8 cellular contexts compared by ENCODE assay signal in the genomic region with DNA sequence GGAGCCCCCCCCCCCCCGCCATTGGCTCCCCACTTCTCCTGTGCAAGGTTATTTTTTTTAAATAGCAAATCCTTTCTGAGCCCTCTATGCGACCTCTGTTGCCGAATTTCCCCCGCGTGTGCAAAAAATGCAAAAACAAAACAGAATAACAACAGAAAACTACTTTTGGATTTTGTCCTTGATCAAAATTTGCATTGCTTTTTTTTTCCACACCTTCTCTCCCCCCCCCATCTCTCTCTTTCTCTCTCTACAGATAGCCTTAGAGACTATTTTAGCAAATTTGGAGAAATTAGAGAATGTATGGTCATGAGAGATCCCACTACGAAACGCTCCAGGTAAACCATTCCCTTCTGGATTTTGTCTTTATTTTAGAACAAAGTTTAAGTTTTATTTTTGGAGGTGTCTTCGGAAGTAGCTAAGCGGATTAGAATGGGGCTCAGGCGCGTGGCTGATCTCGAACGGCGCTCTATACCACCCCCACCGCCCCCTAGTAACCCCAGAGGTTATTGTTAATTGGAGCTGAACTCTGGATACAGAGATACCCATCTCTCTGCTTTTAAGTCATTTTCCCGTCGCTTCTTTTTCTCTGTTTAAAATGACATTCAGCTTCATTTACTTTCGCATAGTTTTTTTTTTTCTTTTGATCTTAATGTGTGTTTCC. TPM values are rescaled to one million over a fixed set of nuclear protein-coding genes. Genes with fewer than 3 reads are reported as not detected.
A peak's percentile ranks its signal among the peaks of the same experiment; 100 is the strongest.
DNase-seq lines count a peak whose midpoint lies in the region; ATAC-seq, FAIRE-seq and TF ChIP-seq lines count a peak whose summit lies in the region.

No MANE protein-coding gene starts in this region.

- peak overlapping the region; percentile 85 to 99 (median 97) for H3K4me3 ChIP-seq in endothelial cell of umbilical vein (replicated peaks in 1 of 3; ENCODE audit: insufficient read depth in 1 of 3, low read depth in 1 of 3, low read length in 3 of 3)
- peak overlapping the region; percentile 95 for H3K4me3 ChIP-seq in ovary

- FAIRE-seq in endothelial cell of umbilical vein (lab: Jason Lieb, UNC) = no peak

- intact Hi-C loops in endothelial cell of umbilical vein (cut with micrococcal nuclease) (loop anchor here (1.0 to 5.0 kb wide), 7 partner anchors 100 to 740 kb away; no protein-coding TSS in a partner anchor), ovary (cut with DNase I) (loop anchor here in 1 of 4 donors (10.0 kb wide), 1 partner anchor 417 kb away; no protein-coding TSS in a partner anchor)

- H3K9me3 ChIP-seq in endothelial cell of umbilical vein (replicated peaks; ENCODE audit: control insufficient read depth, insufficient read depth, low read length) (no peaks in the 10 kb centered on the region), ovary (no peaks in the 10 kb centered on the region)

- no peaks in the 10 kb centered on the region for H3K9me1 ChIP-seq in endothelial cell of umbilical vein (replicated peaks; ENCODE audit: control insufficient read depth, extremely low read depth, insufficient read depth, low read length)

- TF ChIP-seq POLR2A in endothelial cell of umbilical vein (IDR thresholded peaks at IDR 0.05; ENCODE audit: low read depth, low read length) (no peak), ovary (IDR thresholded peaks at IDR 0.05) (no peak)

- peak overlapping the region; percentile 100 for H3K4me2 ChIP-seq in endothelial cell of umbilical vein (ENCODE audit: insufficient read depth, low read length)

- DNase-seq in activated naive CD4-positive, alpha-beta T cell treated with Interleukin-2 at 50 U/mL for 16 hours = peak; percentile 24
- DNase-seq in activated naive CD4-positive, alpha-beta T cell (lab: John Stamatoyannopoulos, UW) = no peak
- DNase-seq in T-helper 1 cell (peak in 3 of 5 donors; percentile 10 to 26 (median 24)), endothelial cell of umbilical vein (ENCODE audit: low read depth, low spot score) (peak; percentile 14), ovary (no peak), anterior cingulate cortex (lab: John Stamatoyannopoulos, UW) (no peak)

- peaks cover 0 to 2% of the 10 kb centered on the region in 2 experiments for H3K27me3 ChIP-seq in endothelial cell of umbilical vein (ENCODE audit: control insufficient read depth in 2 of 2, insufficient read depth in 2 of 2, low read length in 2 of 2)
- H3K27me3 ChIP-seq in ovary = no peaks in the 10 kb centered on the region

- TF ChIP-seq CTCF in endothelial cell of umbilical vein (IDR thresholded peaks at IDR 0.05; ENCODE audit: extremely low read depth in 1 of 2, insufficient read depth in 1 of 2, low read depth in 1 of 2, low read length in 2 of 2) (no peak), ovary (IDR thresholded peaks at IDR 0.05) (no peak)

- H3K27ac ChIP-seq in endothelial cell of umbilical vein (ENCODE audit: insufficient read depth, low read depth, low read length) = peak overlapping the region; percentile 21
- peak overlapping the region; percentile 99 to 100 for H3K27ac ChIP-seq in ovary

- peak overlapping the region; percentile 71 for H3K9ac ChIP-seq in endothelial cell of umbilical vein (replicated peaks; ENCODE audit: extremely low read depth, insufficient read depth, low read length)

- peak overlapping the region; percentile 50 for H2AFZ ChIP-seq in endothelial cell of umbilical vein (ENCODE audit: low read depth, low read length)

- TF ChIP-seq EP300 in ovary (IDR thresholded peaks at IDR 0.05) = no peak

- BruUV-seq in endothelial cell of umbilical vein (replicated peaks; lab: Mats Ljungman, UMichigan) = TSS peak; percentile 31

- ATAC-seq in GM21423 (IDR thresholded peaks at IDR 0.05; ENCODE audit: unreplicated experiment) = no peak
- no peak for ATAC-seq in HG02759 (IDR thresholded peaks at IDR 0.05; ENCODE audit: unreplicated experiment)

- H4K20me1 ChIP-seq in endothelial cell of umbilical vein (replicated peaks; ENCODE audit: control insufficient read depth, extremely low read depth, insufficient read depth, low read length) = no peaks in the 10 kb centered on the region

- no peaks in the 10 kb centered on the region for H3K79me2 ChIP-seq in endothelial cell of umbilical vein (ENCODE audit: control insufficient read depth, insufficient read depth, low read length)

- H3K4me1 ChIP-seq in endothelial cell of umbilical vein (ENCODE audit: control insufficient read depth, extremely low read depth, insufficient read depth, low read length) (peaks cover 12% of the 10 kb centered on the region), ovary (ENCODE audit: insufficient read depth) (peaks cover 11% of the 10 kb centered on the region)

- dilution Hi-C loops in endothelial cell of umbilical vein (cut with MboI; ENCODE audit: extremely low pct_ligation_motif_present, low sequenced_read_pairs) = no loop called here

- POLR2A ChIA-PET in endothelial cell of umbilical vein (lab: Charles Lee) = no interaction called here

- CTCF ChIA-PET in endothelial cell of umbilical vein (lab: Charles Lee) = interaction anchor here (0.6 to 3.8 kb wide), 8 partner anchors 14 to 952 kb away, joined by 3 to 62 read pairs (median 6); no protein-coding TSS in a partner anchor

- 0 to 2% (median 1%) methylated on average over 18 of the region's 18 CpGs for WGBS in ovary, 3 donors

- H3K36me3 ChIP-seq in endothelial cell of umbilical vein (ENCODE audit: control insufficient read depth in 2 of 2, extremely low read depth in 1 of 2, insufficient read depth in 2 of 2, low read length in 2 of 2) (peaks cover 0 to 7% of the 10 kb centered on the region in 2 experiments), ovary (no peaks in the 10 kb centered on the region)

TF ChIP-seq in endothelial cell of umbilical vein, 7 proteins besides CTCF, POLR2A, EP300 and RAD21:
- TF ChIP-seq GATA2 (IDR thresholded peaks at IDR 0.05; ENCODE audit: insufficient read depth, insufficient read length, low read depth, low read length) = no peak
- TF ChIP-seq MYC (IDR thresholded peaks at IDR 0.05; ENCODE audit: low read depth, low read length) = no peak
- TF ChIP-seq, protein P1, sequence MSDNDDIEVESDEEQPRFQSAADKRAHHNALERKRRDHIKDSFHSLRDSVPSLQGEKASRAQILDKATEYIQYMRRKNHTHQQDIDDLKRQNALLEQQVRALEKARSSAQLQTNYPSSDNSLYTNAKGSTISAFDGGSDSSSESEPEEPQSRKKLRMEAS (IDR thresholded peaks at IDR 0.05; ENCODE audit: insufficient read depth, insufficient read length) = no peak
- no peak for TF ChIP-seq JUN (IDR thresholded peaks at IDR 0.05; ENCODE audit: borderline replicate concordance, insufficient read depth, insufficient read length, low read depth)
- TF ChIP-seq FOS (IDR thresholded peaks at IDR 0.05; ENCODE audit: borderline replicate concordance, insufficient read depth, low read length) = no peak
- no peak for TF ChIP-seq POLR2AphosphoS5 (IDR thresholded peaks at IDR 0.05; ENCODE audit: insufficient read depth, low read depth, low read length)
- TF ChIP-seq EZH2 (IDR thresholded peaks at IDR 0.05; ENCODE audit: borderline replicate concordance, low read depth, low read length, severe bottlenecking) = no peak

RNA-seq across cellular contexts. Expression of gene MSI2, which starts 1.0 kb away (rescaled TPM):
- 59.3 and 62.7 TPM in 2 replicates for total RNA-seq in endothelial cell of umbilical vein
- polyA plus RNA-seq in endothelial cell of umbilical vein = 18.8 and 20.9 TPM in 2 replicates
- 18.6 and 20.0 TPM in 2 replicates for polyA plus RNA-seq in endothelial cell of umbilical vein (2011; cell fraction: cytosol; rRNA removed)
- polyA plus RNA-seq in endothelial cell of umbilical vein (2011; cell fraction: nucleus; rRNA removed) = 42.5 and 44.6 TPM in 2 replicates
- polyA plus RNA-seq in endothelial cell of umbilical vein (2012) = 21.4 and 31.5 TPM in 2 replicates
- 76.9 and 77.9 TPM in 2 replicates for polyA minus RNA-seq in endothelial cell of umbilical vein
- polyA minus RNA-seq in endothelial cell of umbilical vein (2011; cell fraction: cytosol; rRNA and poly(A)+ RNA removed) = 33.7 TPM
- 71.7 and 73.9 TPM in 2 replicates for polyA minus RNA-seq in endothelial cell of umbilical vein (2011; cell fraction: nucleus; rRNA and poly(A)+ RNA removed)
- 100 to 1,000 TPM; 110 to 199 (median 149) TPM for total RNA-seq in ovary
- polyA plus RNA-seq in ovary = 100 to 1,000 TPM in 1 of 2 donors, 10 to 100 TPM in 1; 43.1 to 105 TPM

Comparison
In these comparisons a context has a peak if more than half of its experiments do, and no peak if none do; other contexts are left out.
1. DNase-seq: peak in activated naive CD4-positive, alpha-beta T cell treated with Interleukin-2 at 50 U/mL for 16 hours (single experiment), T-helper 1 cell (3 of 5) and endothelial cell of umbilical vein (single experiment); none in activated naive CD4-positive, alpha-beta T cell (0 of 4), ovary (0 of 5) and anterior cingulate cortex (0 of 58).